ENCODE assay signal across 1 cellular context in genomic region chr4:6696611-6697010, GRCh38.
TF ChIP-seq lines count a peak whose summit lies in the region.

No MANE protein-coding gene starts in this region.

TF ChIP-seq in GM12878, 131 proteins besides CTCF, POLR2A, EP300 and RAD21:
- TF ChIP-seq NFXL1 (IDR thresholded peaks at IDR 0.05; ENCODE audit: borderline replicate concordance) (no peak), SMAD1 (IDR thresholded peaks at IDR 0.05; ENCODE audit: low read depth, partially characterized antibody) (no peak), TCF12 (IDR thresholded peaks at IDR 0.05; ENCODE audit: low read depth, low read length) (no peak), RUNX3 (IDR thresholded peaks at IDR 0.05; ENCODE audit: low read length) (no peak), NFIC (IDR thresholded peaks at IDR 0.05; ENCODE audit: low read depth, low read length) (no peak), FOXM1 (IDR thresholded peaks at IDR 0.05; ENCODE audit: low read depth, low read length) (no peak), TARDBP (IDR thresholded peaks at IDR 0.05; ENCODE audit: borderline replicate concordance) (no peak), SREBF2 (IDR thresholded peaks at IDR 0.05; ENCODE audit: low read length) (no peak), HDAC6 (IDR thresholded peaks at IDR 0.05; ENCODE audit: unreplicated experiment) (no peak), TCF7 (IDR thresholded peaks at IDR 0.05; ENCODE audit: borderline replicate concordance) (no peak), RFX5 (IDR thresholded peaks at IDR 0.05; ENCODE audit: low read depth, low read length) (no peak), CEBPB (IDR thresholded peaks at IDR 0.05; ENCODE audit: borderline replicate concordance in 1 of 2, low read depth in 2 of 2, low read length in 2 of 2) (no peak), MTA3 (IDR thresholded peaks at IDR 0.05; ENCODE audit: borderline replicate concordance, low read length) (no peak), POLR2AphosphoS5 (IDR thresholded peaks at IDR 0.05; ENCODE audit: low read length) (no peak), WRNIP1 (IDR thresholded peaks at IDR 0.05; ENCODE audit: borderline replicate concordance, low read depth, low read length) (no peak)
- TF ChIP-seq, protein P1, sequence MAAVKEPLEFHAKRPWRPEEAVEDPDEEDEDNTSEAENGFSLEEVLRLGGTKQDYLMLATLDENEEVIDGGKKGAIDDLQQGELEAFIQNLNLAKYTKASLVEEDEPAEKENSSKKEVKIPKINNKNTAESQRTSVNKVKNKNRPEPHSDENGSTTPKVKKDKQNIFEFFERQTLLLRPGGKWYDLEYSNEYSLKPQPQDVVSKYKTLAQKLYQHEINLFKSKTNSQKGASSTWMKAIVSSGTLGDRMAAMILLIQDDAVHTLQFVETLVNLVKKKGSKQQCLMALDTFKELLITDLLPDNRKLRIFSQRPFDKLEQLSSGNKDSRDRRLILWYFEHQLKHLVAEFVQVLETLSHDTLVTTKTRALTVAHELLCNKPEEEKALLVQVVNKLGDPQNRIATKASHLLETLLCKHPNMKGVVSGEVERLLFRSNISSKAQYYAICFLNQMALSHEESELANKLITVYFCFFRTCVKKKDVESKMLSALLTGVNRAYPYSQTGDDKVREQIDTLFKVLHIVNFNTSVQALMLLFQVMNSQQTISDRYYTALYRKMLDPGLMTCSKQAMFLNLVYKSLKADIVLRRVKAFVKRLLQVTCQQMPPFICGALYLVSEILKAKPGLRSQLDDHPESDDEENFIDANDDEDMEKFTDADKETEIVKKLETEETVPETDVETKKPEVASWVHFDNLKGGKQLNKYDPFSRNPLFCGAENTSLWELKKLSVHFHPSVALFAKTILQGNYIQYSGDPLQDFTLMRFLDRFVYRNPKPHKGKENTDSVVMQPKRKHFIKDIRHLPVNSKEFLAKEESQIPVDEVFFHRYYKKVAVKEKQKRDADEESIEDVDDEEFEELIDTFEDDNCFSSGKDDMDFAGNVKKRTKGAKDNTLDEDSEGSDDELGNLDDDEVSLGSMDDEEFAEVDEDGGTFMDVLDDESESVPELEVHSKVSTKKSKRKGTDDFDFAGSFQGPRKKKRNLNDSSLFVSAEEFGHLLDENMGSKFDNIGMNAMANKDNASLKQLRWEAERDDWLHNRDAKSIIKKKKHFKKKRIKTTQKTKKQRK (IDR thresholded peaks at IDR 0.05; ENCODE audit: low read depth, low read length): no peak
- TF ChIP-seq, protein P2, sequence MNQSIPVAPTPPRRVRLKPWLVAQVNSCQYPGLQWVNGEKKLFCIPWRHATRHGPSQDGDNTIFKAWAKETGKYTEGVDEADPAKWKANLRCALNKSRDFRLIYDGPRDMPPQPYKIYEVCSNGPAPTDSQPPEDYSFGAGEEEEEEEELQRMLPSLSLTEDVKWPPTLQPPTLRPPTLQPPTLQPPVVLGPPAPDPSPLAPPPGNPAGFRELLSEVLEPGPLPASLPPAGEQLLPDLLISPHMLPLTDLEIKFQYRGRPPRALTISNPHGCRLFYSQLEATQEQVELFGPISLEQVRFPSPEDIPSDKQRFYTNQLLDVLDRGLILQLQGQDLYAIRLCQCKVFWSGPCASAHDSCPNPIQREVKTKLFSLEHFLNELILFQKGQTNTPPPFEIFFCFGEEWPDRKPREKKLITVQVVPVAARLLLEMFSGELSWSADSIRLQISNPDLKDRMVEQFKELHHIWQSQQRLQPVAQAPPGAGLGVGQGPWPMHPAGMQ (IDR thresholded peaks at IDR 0.05; ENCODE audit: borderline replicate concordance): no peak
